22 cellular contexts compared by ENCODE assay signal in genomic region chr3:183475019-183475418, GRCh38. TPM values are rescaled to one million over a fixed set of nuclear protein-coding genes. Genes with fewer than 3 reads are reported as not detected.
DNase-seq lines count a peak whose midpoint lies in the region; ATAC-seq and TF ChIP-seq lines count a peak whose summit lies in the region.
"Had no signal": no experiment of that assay in that cellular context is flagged by ENCODE, and none has a peak within 500 bp of the region (broad histone marks: within the 10 kb centered on the region; RNA-seq: fewer than 3 reads in every experiment).

No MANE protein-coding gene starts in this region.

- no peaks in the 10 kb centered on the region for H3K36me3 Mint-ChIP-seq in activated CD8-positive, alpha-beta memory T cell treated with anti-CD3 and anti-CD28 coated beads, Interleukin-2, amount 10 ng/mL, durations not matched to agents 7 days and 5 days
- H3K36me3 Mint-ChIP-seq in type B pancreatic cell = no peaks in the 10 kb centered on the region
- H3K36me3 Mint-ChIP-seq: IgD-negative memory B cell had no signal

- H3K27ac Mint-ChIP-seq in activated CD8-positive, alpha-beta memory T cell treated with anti-CD3 and anti-CD28 coated beads, Interleukin-2, amount 10 ng/mL, durations not matched to agents 7 days and 5 days = no peak overlapping the region
- H3K27ac Mint-ChIP-seq in type B pancreatic cell = no peak overlapping the region
- H3K27ac Mint-ChIP-seq: B cell, HFFc6, IgD-negative memory B cell had no signal

- no peak for TF ChIP-seq CTCF in fibroblast of pulmonary artery (IDR thresholded peaks at IDR 0.05; ENCODE audit: low read length, missing control alignments)
- no peak for TF ChIP-seq CTCF in type B pancreatic cell (conservative IDR thresholded peaks at IDR 0.05)
- no peak for TF ChIP-seq CTCF in GM13977 (IDR thresholded peaks at IDR 0.05; ENCODE audit: extremely low read depth, insufficient read depth, missing control alignments)

- no peak overlapping the region for H3K4me3 ChIP-seq in fibroblast of pulmonary artery (replicated peaks; ENCODE audit: low read depth, low read length)
- H3K4me3 ChIP-seq: HAP-1, SK-N-MC had no signal

- CTCF ChIA-PET in activated CD8-positive, alpha-beta memory T cell treated with anti-CD3 and anti-CD28 coated beads, Interleukin-2, amount 10 ng/mL, durations not matched to agents 7 days and 5 days (lab: Charles Lee) = interaction anchor here (1.0 to 3.1 kb wide), 3 partner anchors 38 to 292 kb away, joined by 3 to 13 read pairs (median 3); no protein-coding TSS in a partner anchor

- no peak for ATAC-seq in activated CD8-positive, alpha-beta memory T cell treated with anti-CD3 and anti-CD28 coated beads, Interleukin-2, amount 10 ng/mL, durations not matched to agents 7 days and 5 days
- ATAC-seq in SK-N-SH treated with all-trans-retinoic acid at 6 μM for 48 hours = no peak

- H3K9me3 Mint-ChIP-seq in activated CD8-positive, alpha-beta memory T cell treated with anti-CD3 and anti-CD28 coated beads, Interleukin-2, amount 10 ng/mL, durations not matched to agents 7 days and 5 days (ENCODE audit: low read depth) = no peaks in the 10 kb centered on the region
- no peaks in the 10 kb centered on the region for H3K9me3 Mint-ChIP-seq in type B pancreatic cell
- H3K9me3 Mint-ChIP-seq: HFFc6, IgD-negative memory B cell had no signal

- in situ Hi-C loops in GM13977 (cut with MboI; ENCODE audit: low pct_unique_long_range_greater_than_20kb, low sequenced_read_pairs, unreplicated experiment) = loop anchor here (10.0 kb wide), 1 partner anchor 290 kb away; no protein-coding TSS in a partner anchor

- H3K4me1 Mint-ChIP-seq in activated CD8-positive, alpha-beta memory T cell treated with anti-CD3 and anti-CD28 coated beads, Interleukin-2, amount 10 ng/mL, durations not matched to agents 7 days and 5 days = peaks cover 2% of the 10 kb centered on the region
- no peaks in the 10 kb centered on the region for H3K4me1 Mint-ChIP-seq in type B pancreatic cell (ENCODE audit: unreplicated experiment)

- no peak overlapping the region for H3K4me3 Mint-ChIP-seq in activated CD8-positive, alpha-beta memory T cell treated with anti-CD3 and anti-CD28 coated beads, Interleukin-2, amount 10 ng/mL, durations not matched to agents 7 days and 5 days
- H3K4me3 Mint-ChIP-seq in type B pancreatic cell = no peak overlapping the region
- H3K4me3 Mint-ChIP-seq: B cell, HFFc6, IgD-negative memory B cell had no signal

- peak; percentile 19 for DNase-seq in activated CD8-positive, alpha-beta memory T cell treated with anti-CD3 and anti-CD28 coated beads, Interleukin-2, amount 10 ng/mL, durations not matched to agents 7 days and 5 days
- no peak for DNase-seq in activated CD8-positive, alpha-beta memory T cell treated with anti-CD3 and anti-CD28 coated beads, Interleukin-2, amount 50 U/mL, for 48 hours
- DNase-seq in dermis blood vessel endothelial cell (peak; percentile 88), fibroblast of pulmonary artery (ENCODE audit: low read depth) (peak; percentile 34), type B pancreatic cell (ENCODE audit: extremely low spot score, unreplicated experiment) (peak; percentile 6), NCI-H2081 (lab: John Stamatoyannopoulos, UW) (no peak), GM13977 (ENCODE audit: low spot score) (no peak)
- DNase-seq: Calu3, DMS79 treated with DMSO at 0.1 percent for 48 hours, GOT3, HFFc6, NCI-H1092 treated with DMSO at 0.1 percent for 48 hours, NCI-H1436, NCI-H187, NCI-H524 treated with DMSO at 0.1 percent for 48 hours, NCI-H774, SIG-M5 had no signal

- peaks cover 2% of the 10 kb centered on the region for H3K27me3 Mint-ChIP-seq in activated CD8-positive, alpha-beta memory T cell treated with anti-CD3 and anti-CD28 coated beads, Interleukin-2, amount 10 ng/mL, durations not matched to agents 7 days and 5 days
- peaks cover 4% of the 10 kb centered on the region for H3K27me3 Mint-ChIP-seq in type B pancreatic cell
- H3K27me3 Mint-ChIP-seq: B cell had no signal

TF ChIP-seq in SK-N-SH treated with all-trans-retinoic acid at 6 μM for 48 hours, 23 proteins besides CTCF, POLR2A, EP300 and RAD21:
- TF ChIP-seq, protein P1, sequence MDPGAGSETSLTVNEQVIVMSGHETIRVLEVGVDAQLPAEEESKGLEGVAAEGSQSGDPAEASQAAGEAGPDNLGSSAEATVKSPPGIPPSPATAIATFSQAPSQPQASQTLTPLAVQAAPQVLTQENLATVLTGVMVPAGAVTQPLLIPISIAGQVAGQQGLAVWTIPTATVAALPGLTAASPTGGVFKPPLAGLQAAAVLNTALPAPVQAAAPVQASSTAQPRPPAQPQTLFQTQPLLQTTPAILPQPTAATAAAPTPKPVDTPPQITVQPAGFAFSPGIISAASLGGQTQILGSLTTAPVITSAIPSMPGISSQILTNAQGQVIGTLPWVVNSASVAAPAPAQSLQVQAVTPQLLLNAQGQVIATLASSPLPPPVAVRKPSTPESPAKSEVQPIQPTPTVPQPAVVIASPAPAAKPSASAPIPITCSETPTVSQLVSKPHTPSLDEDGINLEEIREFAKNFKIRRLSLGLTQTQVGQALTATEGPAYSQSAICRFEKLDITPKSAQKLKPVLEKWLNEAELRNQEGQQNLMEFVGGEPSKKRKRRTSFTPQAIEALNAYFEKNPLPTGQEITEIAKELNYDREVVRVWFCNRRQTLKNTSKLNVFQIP (CRISPR knock-in tag; IDR thresholded peaks at IDR 0.05; ENCODE audit: borderline replicate concordance, low read depth) = no peak
- TF ChIP-seq SNAI2 (CRISPR knock-in tag; IDR thresholded peaks at IDR 0.05) (no peak), ZFP30 (CRISPR knock-in tag; IDR thresholded peaks at IDR 0.05) (no peak), ZFP3 (CRISPR knock-in tag; IDR thresholded peaks at IDR 0.05) (no peak), CREB5 (CRISPR knock-in tag; IDR thresholded peaks at IDR 0.05; ENCODE audit: low read depth) (no peak), PPARA (CRISPR knock-in tag; IDR thresholded peaks at IDR 0.05; ENCODE audit: borderline replicate concordance) (no peak), ARNTL (CRISPR knock-in tag; IDR thresholded peaks at IDR 0.05; ENCODE audit: borderline replicate concordance, low read depth) (no peak), ISL1 (CRISPR knock-in tag; IDR thresholded peaks at IDR 0.05) (no peak)

RNA-seq across cellular contexts. Expression of gene MCF2L2, which starts 46.6 kb away (rescaled TPM):
- 10 to 100 TPM in 1 of 2 experiments, 1 to 10 TPM in 1; 6.0 to 11.4 TPM for total RNA-seq in activated CD8-positive, alpha-beta memory T cell treated with anti-CD3 and anti-CD28 coated beads, Interleukin-2, amount 10 ng/mL, durations not matched to agents 7 days and 5 days
- total RNA-seq in dermis blood vessel endothelial cell = 0.34 and 0.84 TPM in 2 replicates
- 1.2 and 2.7 TPM in 2 replicates for total RNA-seq in type B pancreatic cell (ENCODE audit: low replicate concordance)

Comparison
In these comparisons a context has a peak if more than half of its experiments do, and no peak if none do; other contexts are left out.
1. DNase-seq: peak in activated CD8-positive, alpha-beta memory T cell treated with anti-CD3 and anti-CD28 coated beads, Interleukin-2, amount 10 ng/mL, durations not matched to agents 7 days and 5 days (single experiment), dermis blood vessel endothelial cell (single experiment), fibroblast of pulmonary artery (single experiment) and type B pancreatic cell (single experiment); none in activated CD8-positive, alpha-beta memory T cell treated with anti-CD3 and anti-CD28 coated beads, Interleukin-2, amount 50 U/mL, for 48 hours (single experiment), NCI-H2081 (0 of 2) and GM13977 (single experiment).